Comparison of ENCODE assay signal across 8 cellular contexts in genomic region chr10:37976880-37977203, GRCh38. TPM values are rescaled to one million over a fixed set of nuclear protein-coding genes. Genes with fewer than 3 reads are reported as not detected.
DNase-seq lines count a peak whose midpoint lies in the region; ATAC-seq, FAIRE-seq and TF ChIP-seq lines count a peak whose summit lies in the region.

No MANE protein-coding gene starts in this region.

- H3K4me1 ChIP-seq in A549 (peaks cover 4% of the 10 kb centered on the region; the same call in 1 of the 3 replicates), HCT116 (ENCODE audit: control insufficient read depth in 1 of 2, insufficient read depth in 2 of 2, low read length in 2 of 2) (peaks cover 0 to 14% of the 10 kb centered on the region in 2 experiments; a peak in 2 of 4 replicates), mononuclear cell (ENCODE audit: insufficient read depth, low read length) (peaks cover 9% of the 10 kb centered on the region)

- WGBS in A549 (ENCODE audit: missing lambda C conversion rate): 4% methylated on average over 9 of the region's 9 CpGs

- RAD21 ChIA-PET in HCT116 (lab: Charles Lee; ENCODE audit: low non-redundant PET in 1 of 2, low total read pairs in 2 of 2, uncharacterized antibody in 2 of 2, unreplicated experiment in 2 of 2): interaction anchor here (0.6 to 1.0 kb wide), 3 partner anchors 116 to 389 kb away, joined by 3 to 4 read pairs (median 3); no protein-coding TSS in a partner anchor

- TF ChIP-seq CTCF in A549 (IDR thresholded peaks at IDR 0.05) (peak; percentile 43), HCT116 (IDR thresholded peaks at IDR 0.05 in 2 of 3, conservative IDR thresholded peaks at IDR 0.05 in 1 of 3; ENCODE audit: borderline replicate concordance in 1 of 3, insufficient read depth in 1 of 3, low read depth in 2 of 3, low read length in 2 of 3) (no peak; a peak in 1 of 6 replicates), astrocyte of the cerebellum (IDR thresholded peaks at IDR 0.05; ENCODE audit: low read depth, low read length, missing control alignments) (no peak)

- no peaks in the 10 kb centered on the region for H3K9me2 ChIP-seq in HCT116 (ENCODE audit: insufficient read depth)

- no peaks in the 10 kb centered on the region for H3K79me2 ChIP-seq in HCT116 (ENCODE audit: insufficient read depth, low read length)

- H3K4me3 ChIP-seq in A549 (peak overlapping the region; percentile 58), HCT116 (replicated peaks in 1 of 2; ENCODE audit: low read depth in 1 of 2, low read length in 2 of 2) (peak overlapping the region; percentile 3 to 81; a peak in 3 of 4 replicates), astrocyte of the cerebellum (ENCODE audit: low read depth, low read length) (peak overlapping the region; percentile 95), mononuclear cell (ENCODE audit: low read length) (peak overlapping the region; percentile 72)

- CTCF ChIA-PET in A549 (lab: Yijun Ruan, JAX): interaction anchor here (0.7 to 2.2 kb wide), 15 partner anchors 9 to 170 kb away, joined by 3 to 10 read pairs (median 4); partner anchors contain the start of genes ZNF248, ZNF33A and ZNF37A
- CTCF ChIA-PET in HCT116 (lab: Charles Lee): interaction anchor here (0.6 to 1.7 kb wide), 11 partner anchors 11 to 427 kb away, joined by 3 to 14 read pairs (median 3); partner anchors contain the start of gene ZNF33A

- POLR2A ChIA-PET in A549 (lab: Yijun Ruan, JAX): interaction anchor here (1.0 to 1.8 kb wide), 3 partner anchors 33 to 426 kb away, joined by 4 to 11 read pairs (median 5); partner anchors contain the start of genes ZNF33A and ZNF37A
- POLR2A ChIA-PET in HCT116 (lab: Charles Lee): interaction anchor here (0.9 to 1.4 kb wide), 2 partner anchors 10 to 34 kb away, joined by 4 read pairs; partner anchors contain the start of gene ZNF33A

- TF ChIP-seq RAD21 in A549 (conservative IDR thresholded peaks at IDR 0.05 in 1 of 2, IDR thresholded peaks at IDR 0.05 in 1 of 2) (peak in 1 of 2 experiments; percentile 6; a peak in 1 of 5 replicates), HCT116 (IDR thresholded peaks at IDR 0.05; ENCODE audit: low read depth) (no peak)

- BruUV-seq in HCT116 (replicated peaks; lab: Mats Ljungman, UMichigan): no TSS peak

- peak overlapping the region; percentile 87 for H2AFZ ChIP-seq in HCT116 (ENCODE audit: low read depth, low read length, poor library complexity, severe bottlenecking)

- in situ Hi-C loops in astrocyte of the cerebellum (cut with HindIII; ENCODE audit: low sequenced_read_pairs): no loop called here

- H3K27ac ChIP-seq in A549: peak overlapping the region; percentile 64 to 82
- no peak overlapping the region for H3K27ac ChIP-seq in HCT116 (ENCODE audit: low read depth, low read length)

- H4K20me1 ChIP-seq in HCT116 (ENCODE audit: insufficient read depth): no peaks in the 10 kb centered on the region

- TF ChIP-seq POLR2A in A549 (IDR thresholded peaks at IDR 0.05; ENCODE audit: low read length): no peak
- no peak for TF ChIP-seq POLR2A in HCT116 (IDR thresholded peaks at IDR 0.05; ENCODE audit: borderline replicate concordance, extremely low read depth, insufficient read depth, insufficient read length)

- no peaks in the 10 kb centered on the region for H3K36me3 ChIP-seq in HCT116 (ENCODE audit: control insufficient read depth in 1 of 2, insufficient read depth in 2 of 2, low read length in 2 of 2)

- FAIRE-seq in A549 (lab: Jason Lieb, UNC): no peak

- ATAC-seq in A549 (no peak; a peak in 1 of 6 replicates), HCT116 (no peak), GM19324 (IDR thresholded peaks at IDR 0.05; ENCODE audit: low FRiP score, unreplicated experiment) (no peak)

- H3K27me3 ChIP-seq in HCT116 (ENCODE audit: insufficient read depth, low read length) (no peaks in the 10 kb centered on the region), mononuclear cell (ENCODE audit: insufficient read depth, low read length) (no peaks in the 10 kb centered on the region)

- no peak for DNase-seq in A549 (ENCODE audit: low read depth in 1 of 2, low spot score in 1 of 2)
- no peak for DNase-seq in HCT116 (ENCODE audit: low read depth, low spot score)
- DNase-seq in astrocyte of the cerebellum (ENCODE audit: low read depth): no peak
- DNase-seq in putamen (ENCODE audit: low spot score): no peak
- DNase-seq in activated CD4-positive, CD25-positive, alpha-beta regulatory T cell treated with anti-CD3 and anti-CD28 coated beads, Interleukin-2, amount 50 U/mL, for 72 hours: no peak
- DNase-seq in SK-N-DZ (ENCODE audit: low spot score): no peak

- intact Hi-C loops in HCT116 (cut with micrococcal nuclease): loop anchor here (1.0 to 5.0 kb wide), 3 partner anchors 33 to 390 kb away; partner anchors contain the start of genes ZNF33A and ZNF37A

- H3K9me3 ChIP-seq in A549 (peaks cover 18% of the 10 kb centered on the region; the same call in 2 of the 3 replicates), HCT116 (ENCODE audit: control insufficient read depth in 1 of 2, insufficient read depth in 1 of 2, low read depth in 1 of 2, low read length in 2 of 2) (no peaks in the 10 kb centered on the region), mononuclear cell (ENCODE audit: low read depth, low read length) (no peaks in the 10 kb centered on the region)

- no peak overlapping the region for H3K9ac ChIP-seq in HCT116 (ENCODE audit: low read length)

- peak overlapping the region; percentile 72 for H3K4me2 ChIP-seq in A549
- peak overlapping the region; percentile 92 for H3K4me2 ChIP-seq in HCT116 (ENCODE audit: low read length)

- TF ChIP-seq EP300 in A549 (IDR thresholded peaks at IDR 0.05): no peak

TF ChIP-seq in A549, 52 proteins besides CTCF, POLR2A, EP300 and RAD21:
- no peak for TF ChIP-seq RNF2 (IDR thresholded peaks at IDR 0.05; ENCODE audit: borderline replicate concordance, low read depth)

TF ChIP-seq in HCT116, 20 proteins besides CTCF, POLR2A, EP300 and RAD21:
- TF ChIP-seq POLR2AphosphoS5 (IDR thresholded peaks at IDR 0.05; ENCODE audit: low read depth, low read length): no peak
- TF ChIP-seq YY1 (IDR thresholded peaks at IDR 0.05; ENCODE audit: extremely low read depth, insufficient replicate concordance, low read depth, low read length): no peak
- TF ChIP-seq FOSL1 (IDR thresholded peaks at IDR 0.05; ENCODE audit: low read depth): no peak
- no peak for TF ChIP-seq ATF3 (IDR thresholded peaks at IDR 0.05)
- no peak for TF ChIP-seq JUND (IDR thresholded peaks at IDR 0.05)
- no peak for TF ChIP-seq TCF7L2 (IDR thresholded peaks at IDR 0.05; ENCODE audit: borderline replicate concordance, extremely low read depth, insufficient read depth, insufficient read length)
- no peak for TF ChIP-seq SIN3A (IDR thresholded peaks at IDR 0.05; ENCODE audit: low read depth)

RNA-seq across cellular contexts. Expression of gene ZNF25, which starts 0.4 kb away (rescaled TPM):
- polyA plus RNA-seq in A549 (2011; rRNA removed): 6.5 and 7.3 TPM in 2 replicates
- polyA plus RNA-seq in A549 (2012; cell fraction: cytosol; rRNA removed): 0.85 and 1.0 TPM in 2 replicates
- polyA plus RNA-seq in A549 (2012; cell fraction: nucleus; rRNA removed): 0.58 and 0.95 TPM in 2 replicates
- polyA plus RNA-seq in A549 (2017; fragmentation: RNase III; extraction: RNeasy Plus Mini Kit Qiagen cat#74134 plus additional on column Dnase treatment): 2.7 to 2.9 TPM (median 2.7 TPM) in 3 replicates
- polyA minus RNA-seq in A549 (2011; rRNA and poly(A)+ RNA removed): 1.8 and 2.0 TPM in 2 replicates
- 4.6 TPM for total RNA-seq in HCT116 (2021; ENCODE audit: unreplicated experiment)
- polyA plus RNA-seq in HCT116 (2012): 1.1 and 1.3 TPM in 2 replicates
- 7.9 TPM for total RNA-seq in mononuclear cell
- polyA plus RNA-seq in SK-N-DZ (2014; cell fraction: cytosol; rRNA removed): 3.2 and 3.8 TPM in 2 replicates
- 4.4 and 5.0 TPM in 2 replicates for polyA plus RNA-seq in SK-N-DZ (2014; cell fraction: nucleus; rRNA removed)

RNA-seq across cellular contexts. Expression of gene ZNF33A, which starts 33.6 kb away (rescaled TPM):
- polyA plus RNA-seq in A549 (2011; rRNA removed) (16.5 and 18.7 TPM in 2 replicates), A549 (2017; fragmentation: RNase III; extraction: RNeasy Plus Mini Kit Qiagen cat#74134 plus additional on column Dnase treatment) (11.6 to 15.6 TPM (median 13.5 TPM) in 3 replicates)
- 3.0 TPM in 2 replicates for polyA plus RNA-seq in A549 (2012; cell fraction: cytosol; rRNA removed)
- polyA plus RNA-seq in A549 (2012; cell fraction: nucleus; rRNA removed): 1.8 and 3.0 TPM in 2 replicates
- polyA minus RNA-seq in A549 (2011; rRNA and poly(A)+ RNA removed): 10.6 and 12.5 TPM in 2 replicates
- total RNA-seq in HCT116 (2021; ENCODE audit: unreplicated experiment) (21.2 TPM), mononuclear cell (39.0 TPM)
- polyA plus RNA-seq in HCT116 (2012): 6.2 and 9.8 TPM in 2 replicates
- polyA plus RNA-seq in SK-N-DZ (2014; cell fraction: cytosol; rRNA removed): 19.8 and 25.3 TPM in 2 replicates
- 29.5 and 30.1 TPM in 2 replicates for polyA plus RNA-seq in SK-N-DZ (2014; cell fraction: nucleus; rRNA removed)

Comparison
In these comparisons a context has a peak if more than half of its experiments do, and no peak if none do; other contexts are left out.
1. H3K4me3 ChIP-seq: peak in every context shown above with its lines; median percentile 95 in astrocyte of the cerebellum; 72 in mononuclear cell; 58 in A549; 42 in HCT116.
2. Of the 6 proteins assayed by ChIP-seq in both A549 and HCT116: peak only in A549: CTCF; only in HCT116: none; in both: none; in neither: 4; mixed calls (peak in some experiments, not most) for 1.